Comparison of ENCODE assay signal across 12 cellular contexts in the genomic region with DNA sequence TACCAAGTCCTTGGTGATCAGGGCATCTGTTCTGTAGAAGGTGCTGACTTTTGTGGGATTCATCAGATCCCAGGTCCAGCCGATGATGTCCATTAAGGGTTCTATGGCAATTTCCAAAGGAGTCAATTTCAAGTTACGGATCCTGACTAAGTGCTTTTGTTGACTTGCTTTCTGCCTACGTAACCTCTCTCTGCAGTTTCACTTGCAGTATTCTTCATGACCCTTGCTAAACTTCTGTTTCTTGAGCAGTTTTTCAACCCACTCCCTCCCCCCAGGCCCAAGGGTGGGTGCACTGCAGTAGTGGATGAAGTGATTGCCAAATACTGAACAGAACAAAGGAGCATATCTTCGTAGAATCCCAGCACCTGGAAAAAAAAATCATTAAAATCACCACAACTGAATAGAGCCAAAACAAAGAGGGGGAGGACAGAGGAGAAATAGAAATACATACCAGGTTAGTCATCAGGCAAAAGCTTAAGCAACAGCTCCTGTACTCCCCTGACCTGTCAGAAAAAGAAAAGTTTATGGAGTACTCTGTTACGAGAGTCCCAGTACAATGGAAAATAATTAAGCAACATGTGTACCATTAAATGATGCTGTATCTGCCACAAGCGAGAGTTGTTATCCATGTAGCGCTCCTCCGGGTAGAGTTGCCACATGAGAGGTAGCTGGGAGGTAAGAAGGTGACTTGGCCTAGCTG. TPM values are rescaled to one million over a fixed set of nuclear protein-coding genes. Genes with fewer than 3 reads are reported as not detected.
DNase-seq lines count a peak whose midpoint lies in the region; ATAC-seq and TF ChIP-seq lines count a peak whose summit lies in the region.
"Had no signal": no experiment of that assay in that cellular context is flagged by ENCODE, and none has a peak within 500 bp of the region (broad histone marks: within the 10 kb centered on the region; RNA-seq: fewer than 3 reads in every experiment).

No MANE protein-coding gene starts in this region.

- peaks cover 43 to 52% of the 10 kb centered on the region in 2 experiments for H3K9me3 Mint-ChIP-seq in H9
- H3K9me3 Mint-ChIP-seq: neural crest cell had no signal

- H3K23ac ChIP-seq in H9 (ENCODE audit: insufficient read length, low read depth, low read length): no peak overlapping the region

- H3K27ac ChIP-seq in H9 (ENCODE audit: insufficient read length, low read depth, low read length): no peak overlapping the region
- peak overlapping the region in 2 of 4 donors; percentile 25 to 62 for H3K27ac ChIP-seq in body of pancreas

- no peak overlapping the region for H3K4ac ChIP-seq in H9 (ENCODE audit: low read depth, low read length)

- TF ChIP-seq CTCF in H9 (conservative IDR thresholded peaks at IDR 0.05) (no peak), body of pancreas (IDR thresholded peaks at IDR 0.05) (no peak)

- no peak overlapping the region for H2BK12ac ChIP-seq in H9 (ENCODE audit: insufficient read length, low read depth, low read length)

- H2BK120ac ChIP-seq in H9 (ENCODE audit: low read depth, low read length, poor library complexity, severe bottlenecking): no peak overlapping the region

- H3K4me1 Mint-ChIP-seq in H9: peaks cover 4 to 8% of the 10 kb centered on the region in 2 experiments; a peak in 1 of 4 replicates

- WGBS in H9 (ENCODE audit: extremely low coverage, insufficient read length, low lambda C conversion rate): no CpG with 5 or more reads among the region's 8 CpGs
- WGBS in body of pancreas, 2 donors: 45 to 69% methylated on average over 5 to 7 of the region's 8 CpGs

- H4K91ac ChIP-seq in H9 (ENCODE audit: insufficient read length, low read depth, low read length): no peak overlapping the region

- TF ChIP-seq POLR2A in body of pancreas (IDR thresholded peaks at IDR 0.05): no peak

- peak; percentile 58 for ATAC-seq in body of pancreas

- no peaks in the 10 kb centered on the region for H4K20me1 ChIP-seq in H9 (ENCODE audit: control insufficient read depth, insufficient read depth, insufficient read length)

- no peak overlapping the region for H3K14ac ChIP-seq in H9 (ENCODE audit: insufficient read depth, low read length)

- H3K4me3 Mint-ChIP-seq in H9: no peak overlapping the region
- H3K4me3 Mint-ChIP-seq: neural crest cell had no signal

- H3T11ph ChIP-seq in H9 (ENCODE audit: low read length): no peak overlapping the region

- H3K27me3 Mint-ChIP-seq in H9 (ENCODE audit: low read depth): no peaks in the 10 kb centered on the region

- H2BK5ac ChIP-seq in H9 (ENCODE audit: insufficient read length, low read length): no peak overlapping the region

- H4K8ac ChIP-seq in H9 (replicated peaks; ENCODE audit: insufficient read length, low read depth, low read length): no peak overlapping the region

- H3K36me3 Mint-ChIP-seq in H9 (ENCODE audit: insufficient read depth in 1 of 3, low read depth in 3 of 3): peaks cover 0 to 11% (median 1%) of the 10 kb centered on the region in 3 experiments; a peak in 3 of 7 replicates

- no peaks in the 10 kb centered on the region for H3K4me1 ChIP-seq in H9 (ENCODE audit: insufficient read depth, low read length)
- peaks cover 20% of the 10 kb centered on the region for H3K4me1 ChIP-seq in body of pancreas

- no peak overlapping the region for H2BK15ac ChIP-seq in H9 (ENCODE audit: low read depth, low read length)

- H3K36me3 ChIP-seq in body of pancreas (replicated peaks in 1 of 2; ENCODE audit: insufficient read depth in 1 of 2, low read depth in 2 of 2): no peaks in the 10 kb centered on the region

- H3K79me2 ChIP-seq in H9 (ENCODE audit: insufficient read depth, low read length): no peaks in the 10 kb centered on the region

- no peak overlapping the region for H3K18ac ChIP-seq in H9 (ENCODE audit: insufficient read length, low read depth, low read length)

- no peak overlapping the region for H2AK5ac ChIP-seq in H9 (ENCODE audit: insufficient read length, low read length)

- no peak for DNase-seq in H9
- no peak for DNase-seq in body of pancreas
- DNase-seq in non-pigmented ciliary epithelial cell (ENCODE audit: low read depth): peak; percentile 9
- no peak for DNase-seq in germinal center (ENCODE audit: low spot score)
- DNase-seq in HK-2 (ENCODE audit: unreplicated experiment): no peak
- DNase-seq in COLO829 (ENCODE audit: low spot score): no peak
- DNase-seq: activated CD8-positive, alpha-beta memory T cell treated with anti-CD3 and anti-CD28 coated beads, Interleukin-2, amount 50 U/mL, for 4 hours; erythroblast; NCI-H1930; stimulated activated naive CD4-positive, alpha-beta T cell treated with Interleukin-2 at 50 U/mL for 16 hours; T-helper 9 cell had no signal

- no peak overlapping the region for H2AFZ ChIP-seq in H9 (ENCODE audit: low read length)

- no peak overlapping the region for H3K4me2 ChIP-seq in H9 (ENCODE audit: insufficient read depth, insufficient read length, low read length)

- no peak overlapping the region for H4K5ac ChIP-seq in H9 (ENCODE audit: insufficient read length, low read depth, low read length)

- intact Hi-C loops in body of pancreas (cut with DNase I): no loop called here

- H3K4me3 ChIP-seq in body of pancreas: no peak overlapping the region

- no peak overlapping the region for H3K9ac ChIP-seq in H9 (ENCODE audit: extremely low read depth, insufficient read length, low read length)

- no peak overlapping the region for H3K56ac ChIP-seq in H9 (ENCODE audit: insufficient read length, low read depth, low read length)

- peaks cover 40% of the 10 kb centered on the region for H3K9me3 ChIP-seq in H9 (ENCODE audit: control insufficient read depth, low read depth, low read length)
- no peaks in the 10 kb centered on the region for H3K9me3 ChIP-seq in body of pancreas

- no peaks in the 10 kb centered on the region for H3K79me1 ChIP-seq in H9 (ENCODE audit: insufficient read depth, low read depth, low read length, poor library complexity, severe bottlenecking)

- peak overlapping the region in 2 of 3 experiments; percentile 30 to 50; a peak in 2 of 7 replicates for H3K27ac Mint-ChIP-seq in H9

- H3K27me3 ChIP-seq in H9 (ENCODE audit: insufficient read depth, low read length): no peaks in the 10 kb centered on the region
- no peaks in the 10 kb centered on the region for H3K27me3 ChIP-seq in body of pancreas

- no peak overlapping the region for H2BK20ac ChIP-seq in H9 (ENCODE audit: low read depth, low read length, poor library complexity, severe bottlenecking)

- H3K23me2 ChIP-seq in H9 (ENCODE audit: insufficient read length, low read depth, low read length, poor library complexity, severe bottlenecking): peaks cover 4% of the 10 kb centered on the region

RNA-seq across cellular contexts. Expression of a gene that starts 5.8 kb away (rescaled TPM):
- 6.2 and 7.2 TPM in 2 replicates for total RNA-seq in H9 (2021)
- 10 to 100 TPM in 1 of 2 donors, 1 to 10 TPM in 1; 8.9 to 20.5 TPM for total RNA-seq in body of pancreas

RNA-seq across cellular contexts. Expression of a gene that starts 5.8 kb away (rescaled TPM):
- total RNA-seq in H9 (2021) (14.3 and 21.4 TPM in 2 replicates), body of pancreas (1 to 10 TPM; 2.6 to 3.0 TPM)

RNA-seq across cellular contexts. Expression of a gene that starts 6.1 kb away (rescaled TPM):
- total RNA-seq in H9 (2021) (27.3 and 29.1 TPM in 2 replicates), body of pancreas (1 to 10 TPM; 6.3 to 7.5 TPM)

RNA-seq across cellular contexts. Expression of a gene that starts 38.5 kb away (rescaled TPM):
- total RNA-seq in H9 (2021): 57.9 and 62.1 TPM in 2 replicates
- total RNA-seq in body of pancreas: 10 to 100 TPM; 28.8 to 66.3 TPM

RNA-seq across cellular contexts. Expression of a gene that starts 42.7 kb away (rescaled TPM):
- total RNA-seq in H9 (2021) (3.1 and 3.4 TPM in 2 replicates), body of pancreas (1 to 10 TPM; 5.7 to 9.2 TPM)
